Comparison of ENCODE assay signal across 8 cellular contexts in genomic region chr1:223133824-223134435, GRCh38. TPM values are rescaled to one million over a fixed set of nuclear protein-coding genes. Genes with fewer than 3 reads are reported as not detected.
DNase-seq lines count a peak whose midpoint lies in the region; ATAC-seq and TF ChIP-seq lines count a peak whose summit lies in the region.

No MANE protein-coding gene starts in this region.

- H3K27me3 ChIP-seq in mammary epithelial cell (ENCODE audit: insufficient read depth, low read length): no peaks in the 10 kb centered on the region

- peak; percentile 37 for DNase-seq in NK-92 treated with Interleukin-12 subunit alpha and Interleukin-12 subunit beta, amount 100 ng/mL, for 24 hours (lab: John Stamatoyannopoulos, UW)
- no peak for DNase-seq in NK-92 (lab: John Stamatoyannopoulos, UW; ENCODE audit: unreplicated experiment)
- DNase-seq in NCI-H2196 treated with DMSO at 0.1 percent for 48 hours (lab: John Stamatoyannopoulos, UW; ENCODE audit: unreplicated experiment): peak; percentile 74
- peak; percentile 84 for DNase-seq in mammary epithelial cell
- DNase-seq in immature natural killer cell: peak; percentile 72 to 76 (median 74)
- DNase-seq in smooth muscle cell of the brain vasculature (ENCODE audit: low read depth, low spot score): peak; percentile 57

- H3K27me3 Mint-ChIP-seq in immature natural killer cell (ENCODE audit: low read depth in 3 of 3): peaks cover 14 to 24% (median 14%) of the 10 kb centered on the region in 3 donors

- H4K20me1 ChIP-seq in mammary epithelial cell (ENCODE audit: insufficient read depth, low read length): no peaks in the 10 kb centered on the region

- H3K4me3 ChIP-seq in WI38 (ENCODE audit: low read depth, low read length) (peak overlapping the region; percentile 14; the same call in 1 of the 2 replicates), mammary epithelial cell (replicated peaks in 1 of 3; ENCODE audit: insufficient read depth in 1 of 3, low read depth in 2 of 3, low read length in 3 of 3) (peak overlapping the region; percentile 17 to 38 (median 32))

- H3K36me3 Mint-ChIP-seq in immature natural killer cell: no peaks in the 10 kb centered on the region

- ATAC-seq in HG03097 (IDR thresholded peaks at IDR 0.05; ENCODE audit: low FRiP score, unreplicated experiment): peak; percentile 77

- in situ Hi-C loops in mammary epithelial cell (cut with MboI; ENCODE audit: low sequenced_read_pairs in 2 of 2): loop anchor here in 1 of 2 donors (10.0 kb wide), 1 partner anchor 541 kb away; no protein-coding TSS in a partner anchor

- H3K4me2 ChIP-seq in mammary epithelial cell (ENCODE audit: insufficient read depth, low read depth, low read length): peak overlapping the region; percentile 77

- WGBS in mammary epithelial cell (ENCODE audit: low coverage, missing lambda C conversion rate): 0% methylated on average over 4 of the region's 23 CpGs

- dilution Hi-C loops in mammary epithelial cell (cut with HindIII; ENCODE audit: low sequenced_read_pairs): no loop called here

- H3K4me3 Mint-ChIP-seq in immature natural killer cell: peak overlapping the region; percentile 39 to 70 (median 56)

- CTCF ChIA-PET in mammary epithelial cell (lab: Charles Lee; ENCODE audit: low non-redundant PET): interaction anchor here (0.5 to 1.3 kb wide), 17 partner anchors 10 to 567 kb away, joined by 3 to 28 read pairs (median 3); partner anchors contain the start of gene SUSD4

- peaks cover 30% of the 10 kb centered on the region for H3K4me1 ChIP-seq in mammary epithelial cell (ENCODE audit: insufficient read depth, low read length)

- no peak overlapping the region for H3K9ac ChIP-seq in mammary epithelial cell (ENCODE audit: insufficient read depth, low read length)

- H3K4me1 Mint-ChIP-seq in immature natural killer cell: peaks cover 18 to 26% of the 10 kb centered on the region in 2 donors

- H3K27ac Mint-ChIP-seq in immature natural killer cell: no peak overlapping the region

- BruUV-seq in mammary epithelial cell (replicated peaks; lab: Mats Ljungman, UMichigan): no TSS peak

- H3K9me3 Mint-ChIP-seq in immature natural killer cell: no peaks in the 10 kb centered on the region

- TF ChIP-seq CTCF in WI38 (IDR thresholded peaks at IDR 0.05; ENCODE audit: low read depth, low read length): peak; percentile 87
- peak; percentile 82 to 94 for TF ChIP-seq CTCF in mammary epithelial cell (conservative IDR thresholded peaks at IDR 0.05 in 1 of 2, IDR thresholded peaks at IDR 0.05 in 1 of 2; ENCODE audit: extremely low read depth in 1 of 2, insufficient read depth in 1 of 2, low read depth in 1 of 2, low read length in 2 of 2)

- H3K9me3 ChIP-seq in mammary epithelial cell (replicated peaks; ENCODE audit: insufficient read depth, low read length): no peaks in the 10 kb centered on the region

- no peaks in the 10 kb centered on the region for H3K79me2 ChIP-seq in mammary epithelial cell (ENCODE audit: insufficient read depth, low read length)

- intact Hi-C loops in mammary epithelial cell (cut with micrococcal nuclease): loop anchor here (1.0 to 5.0 kb wide), 5 partner anchors 111 to 550 kb away; partner anchors contain the start of gene CAPN8

- H3K27ac ChIP-seq in mammary epithelial cell (ENCODE audit: insufficient read depth, low read depth, low read length): peak overlapping the region; percentile 30

- peak overlapping the region; percentile 72 for H2AFZ ChIP-seq in mammary epithelial cell (ENCODE audit: low read depth, low read length)

- no peaks in the 10 kb centered on the region for H3K36me3 ChIP-seq in mammary epithelial cell (ENCODE audit: insufficient read depth, low read length)

RNA-seq across cellular contexts. Expression of gene TLR5, which starts 9.1 kb away (rescaled TPM):
- total RNA-seq in mammary epithelial cell: 1 to 10 TPM; 1.3 to 1.5 TPM
- polyA plus RNA-seq in mammary epithelial cell (1.1 TPM), immature natural killer cell (1 to 10 TPM in 1 of 3 donors, under 1 TPM in 1, not detected in 1; 0.80 to 1.0 TPM)
- polyA minus RNA-seq in mammary epithelial cell: not detected
